Comparison of ENCODE assay signal across 1 cellular context in the genomic region with DNA sequence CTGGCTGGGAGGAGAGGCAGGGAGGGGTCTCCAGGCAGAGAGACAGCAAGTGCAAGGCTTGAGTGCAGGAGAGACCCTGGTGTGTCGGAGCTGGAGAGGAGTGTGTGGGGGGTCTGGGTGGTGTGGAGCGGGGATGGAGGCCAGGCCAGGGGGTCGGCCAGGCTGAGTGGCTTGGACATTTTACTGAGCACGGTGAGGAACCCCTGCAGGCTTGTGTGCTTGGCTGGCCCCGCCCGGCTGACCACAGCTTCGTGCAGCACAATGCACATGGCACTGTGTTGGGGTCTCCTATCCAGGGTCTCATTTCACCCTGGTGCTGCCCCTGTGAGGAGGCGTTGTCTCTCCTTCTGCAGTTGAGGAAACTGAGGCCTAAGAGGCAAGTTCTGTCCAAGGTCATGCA.
TF ChIP-seq lines count a peak whose summit lies in the region.

No MANE protein-coding gene starts in this region.

TF ChIP-seq in HCT116, 20 proteins besides CTCF, POLR2A, EP300 and RAD21:
- TF ChIP-seq SRF (IDR thresholded peaks at IDR 0.05; ENCODE audit: low read depth), result no peak
- TF ChIP-seq POLR2AphosphoS5 (IDR thresholded peaks at IDR 0.05; ENCODE audit: low read depth, low read length), result no peak
- TF ChIP-seq, protein P1, sequence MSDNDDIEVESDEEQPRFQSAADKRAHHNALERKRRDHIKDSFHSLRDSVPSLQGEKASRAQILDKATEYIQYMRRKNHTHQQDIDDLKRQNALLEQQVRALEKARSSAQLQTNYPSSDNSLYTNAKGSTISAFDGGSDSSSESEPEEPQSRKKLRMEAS (IDR thresholded peaks at IDR 0.05), result no peak
- TF ChIP-seq EZH2 (IDR thresholded peaks at IDR 0.05), result no peak
- TF ChIP-seq CBX3 (IDR thresholded peaks at IDR 0.05; ENCODE audit: low read depth), result no peak
- TF ChIP-seq, protein P2, sequence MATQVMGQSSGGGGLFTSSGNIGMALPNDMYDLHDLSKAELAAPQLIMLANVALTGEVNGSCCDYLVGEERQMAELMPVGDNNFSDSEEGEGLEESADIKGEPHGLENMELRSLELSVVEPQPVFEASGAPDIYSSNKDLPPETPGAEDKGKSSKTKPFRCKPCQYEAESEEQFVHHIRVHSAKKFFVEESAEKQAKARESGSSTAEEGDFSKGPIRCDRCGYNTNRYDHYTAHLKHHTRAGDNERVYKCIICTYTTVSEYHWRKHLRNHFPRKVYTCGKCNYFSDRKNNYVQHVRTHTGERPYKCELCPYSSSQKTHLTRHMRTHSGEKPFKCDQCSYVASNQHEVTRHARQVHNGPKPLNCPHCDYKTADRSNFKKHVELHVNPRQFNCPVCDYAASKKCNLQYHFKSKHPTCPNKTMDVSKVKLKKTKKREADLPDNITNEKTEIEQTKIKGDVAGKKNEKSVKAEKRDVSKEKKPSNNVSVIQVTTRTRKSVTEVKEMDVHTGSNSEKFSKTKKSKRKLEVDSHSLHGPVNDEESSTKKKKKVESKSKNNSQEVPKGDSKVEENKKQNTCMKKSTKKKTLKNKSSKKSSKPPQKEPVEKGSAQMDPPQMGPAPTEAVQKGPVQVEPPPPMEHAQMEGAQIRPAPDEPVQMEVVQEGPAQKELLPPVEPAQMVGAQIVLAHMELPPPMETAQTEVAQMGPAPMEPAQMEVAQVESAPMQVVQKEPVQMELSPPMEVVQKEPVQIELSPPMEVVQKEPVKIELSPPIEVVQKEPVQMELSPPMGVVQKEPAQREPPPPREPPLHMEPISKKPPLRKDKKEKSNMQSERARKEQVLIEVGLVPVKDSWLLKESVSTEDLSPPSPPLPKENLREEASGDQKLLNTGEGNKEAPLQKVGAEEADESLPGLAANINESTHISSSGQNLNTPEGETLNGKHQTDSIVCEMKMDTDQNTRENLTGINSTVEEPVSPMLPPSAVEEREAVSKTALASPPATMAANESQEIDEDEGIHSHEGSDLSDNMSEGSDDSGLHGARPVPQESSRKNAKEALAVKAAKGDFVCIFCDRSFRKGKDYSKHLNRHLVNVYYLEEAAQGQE (IDR thresholded peaks at IDR 0.05; ENCODE audit: low read depth), result no peak
- no peak for TF ChIP-seq SIN3A (IDR thresholded peaks at IDR 0.05; ENCODE audit: low read depth)
- no peak for TF ChIP-seq EGR1 (IDR thresholded peaks at IDR 0.05; ENCODE audit: low read depth)
- no peak for TF ChIP-seq EZH2phosphoT487 (IDR thresholded peaks at IDR 0.05; ENCODE audit: borderline replicate concordance)
- TF ChIP-seq ZNF274 (IDR thresholded peaks at IDR 0.05; ENCODE audit: low read depth, low read length), result no peak
- no peak for TF ChIP-seq FOSL1 (IDR thresholded peaks at IDR 0.05; ENCODE audit: low read depth)
- no peak for TF ChIP-seq TCF7L2 (IDR thresholded peaks at IDR 0.05; ENCODE audit: borderline replicate concordance, extremely low read depth, insufficient read depth, insufficient read length)
- TF ChIP-seq, protein P3, sequence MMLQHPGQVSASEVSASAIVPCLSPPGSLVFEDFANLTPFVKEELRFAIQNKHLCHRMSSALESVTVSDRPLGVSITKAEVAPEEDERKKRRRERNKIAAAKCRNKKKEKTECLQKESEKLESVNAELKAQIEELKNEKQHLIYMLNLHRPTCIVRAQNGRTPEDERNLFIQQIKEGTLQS (IDR thresholded peaks at IDR 0.05), result no peak
- no peak for TF ChIP-seq SP1 (IDR thresholded peaks at IDR 0.05; ENCODE audit: low read depth)
- no peak for TF ChIP-seq YY1 (IDR thresholded peaks at IDR 0.05; ENCODE audit: extremely low read depth, insufficient replicate concordance, low read depth, low read length)
- no peak for TF ChIP-seq ZFX (IDR thresholded peaks at IDR 0.05)
- TF ChIP-seq, protein P4, sequence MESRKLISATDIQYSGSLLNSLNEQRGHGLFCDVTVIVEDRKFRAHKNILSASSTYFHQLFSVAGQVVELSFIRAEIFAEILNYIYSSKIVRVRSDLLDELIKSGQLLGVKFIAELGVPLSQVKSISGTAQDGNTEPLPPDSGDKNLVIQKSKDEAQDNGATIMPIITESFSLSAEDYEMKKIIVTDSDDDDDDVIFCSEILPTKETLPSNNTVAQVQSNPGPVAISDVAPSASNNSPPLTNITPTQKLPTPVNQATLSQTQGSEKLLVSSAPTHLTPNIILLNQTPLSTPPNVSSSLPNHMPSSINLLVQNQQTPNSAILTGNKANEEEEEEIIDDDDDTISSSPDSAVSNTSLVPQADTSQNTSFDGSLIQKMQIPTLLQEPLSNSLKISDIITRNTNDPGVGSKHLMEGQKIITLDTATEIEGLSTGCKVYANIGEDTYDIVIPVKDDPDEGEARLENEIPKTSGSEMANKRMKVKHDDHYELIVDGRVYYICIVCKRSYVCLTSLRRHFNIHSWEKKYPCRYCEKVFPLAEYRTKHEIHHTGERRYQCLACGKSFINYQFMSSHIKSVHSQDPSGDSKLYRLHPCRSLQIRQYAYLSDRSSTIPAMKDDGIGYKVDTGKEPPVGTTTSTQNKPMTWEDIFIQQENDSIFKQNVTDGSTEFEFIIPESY (IDR thresholded peaks at IDR 0.05; ENCODE audit: extremely low read depth, insufficient replicate concordance, low read length), result no peak
- no peak for TF ChIP-seq ELF1 (IDR thresholded peaks at IDR 0.05; ENCODE audit: borderline replicate concordance, low read depth)
- no peak for TF ChIP-seq CEBPB (IDR thresholded peaks at IDR 0.05; ENCODE audit: low read depth)
- TF ChIP-seq JUND (IDR thresholded peaks at IDR 0.05), result no peak
TF ChIP-seq in HCT116: peak in this region for 0.
